14 cellular contexts compared by ENCODE assay signal in genomic region chr1:67367370-67368345, GRCh38. TPM values are rescaled to one million over a fixed set of nuclear protein-coding genes. Genes with fewer than 3 reads are reported as not detected.
DNase-seq lines count a peak whose midpoint lies in the region; ATAC-seq, FAIRE-seq and TF ChIP-seq lines count a peak whose summit lies in the region.
"Had no signal": no experiment of that assay in that cellular context is flagged by ENCODE, and none has a peak within 500 bp of the region (broad histone marks: within the 10 kb centered on the region; RNA-seq: fewer than 3 reads in every experiment).

No MANE protein-coding gene starts in this region.

- no peak overlapping the region for H3K9ac ChIP-seq in K562 (ENCODE audit: insufficient read depth in 1 of 2, low read depth in 2 of 2, low read length in 2 of 2)
- no peak overlapping the region for H3K9ac ChIP-seq in mesenchymal stem cell (ENCODE audit: low read length)

- H3K27ac ChIP-seq in K562 (ENCODE audit: extremely low read depth, low read depth, low read length) (no peak overlapping the region), mesenchymal stem cell (ENCODE audit: low read length, poor library complexity, severe bottlenecking) (no peak overlapping the region), lower lobe of right lung (no peak overlapping the region)

- H3K27me3 ChIP-seq in K562 (ENCODE audit: control insufficient read depth in 2 of 2, insufficient read depth in 2 of 2, low read length in 2 of 2) (no peaks in the 10 kb centered on the region), mesenchymal stem cell (ENCODE audit: control insufficient read depth in 1 of 2, insufficient read depth in 1 of 2, low read length in 2 of 2) (no peaks in the 10 kb centered on the region), lower lobe of right lung (ENCODE audit: low read depth) (no peaks in the 10 kb centered on the region)
- H3K27me3 ChIP-seq: MG63 had no signal

- H4K8ac ChIP-seq in mesenchymal stem cell (ENCODE audit: low read length), result no peak overlapping the region

- FAIRE-seq in K562 (lab: Jason Lieb, UNC), result peak; percentile 90
- no peak for FAIRE-seq in GM12892 (lab: Jason Lieb, UNC)

- no peak overlapping the region for H3K18ac ChIP-seq in mesenchymal stem cell (ENCODE audit: low read depth in 1 of 2, low read length in 2 of 2)

- no peaks in the 10 kb centered on the region for H3K79me1 ChIP-seq in mesenchymal stem cell (replicated peaks; ENCODE audit: low read length, poor library complexity, severe bottlenecking)

- no peak overlapping the region for H4K91ac ChIP-seq in mesenchymal stem cell (ENCODE audit: low read length)

- TF ChIP-seq RAD21 in K562 (CRISPR knock-in tag; conservative IDR thresholded peaks at IDR 0.05 in 1 of 2, IDR thresholded peaks at IDR 0.05 in 1 of 2), result no peak

- no peaks in the 10 kb centered on the region for H3K36me3 ChIP-seq in K562 (ENCODE audit: control insufficient read depth, insufficient read depth, low read length)
- H3K36me3 ChIP-seq in mesenchymal stem cell (ENCODE audit: control insufficient read depth in 1 of 2, insufficient read depth in 2 of 2, low read depth in 1 of 2, low read length in 2 of 2), result no peaks in the 10 kb centered on the region
- H3K36me3 ChIP-seq in lower lobe of right lung, result no peaks in the 10 kb centered on the region
- H3K36me3 ChIP-seq: MG63 had no signal

- H3K4me2 ChIP-seq in K562 (ENCODE audit: insufficient read depth, low read length) (no peak overlapping the region), mesenchymal stem cell (ENCODE audit: low read length, poor library complexity, severe bottlenecking) (no peak overlapping the region)

- 18% methylated on average over 7 of the region's 8 CpGs for WGBS in K562 (ENCODE audit: insufficient coverage, low coverage, missing lambda C conversion rate)
- WGBS in mesenchymal stem cell, result 83% methylated on average over 7 of the region's 8 CpGs

- H2BK12ac ChIP-seq in mesenchymal stem cell (ENCODE audit: low read length in 2 of 2), result no peak overlapping the region

- BruUV-seq in K562 (replicated peaks; lab: Mats Ljungman, UMichigan), result no TSS peak

- no peak overlapping the region for H3K4me3 ChIP-seq in K562
- H3K4me3 ChIP-seq in mesenchymal stem cell (ENCODE audit: insufficient read depth in 1 of 2, low read depth in 1 of 2, low read length in 2 of 2), result no peak overlapping the region
- no peak overlapping the region for H3K4me3 ChIP-seq in lower lobe of right lung
- H3K4me3 ChIP-seq: MG63 had no signal

- DNase-seq in EH (ENCODE audit: low read depth), result peak; percentile 42
- DNase-seq in NCI-H146 treated with DMSO at 0.1 percent for 48 hours (lab: John Stamatoyannopoulos, UW; ENCODE audit: unreplicated experiment), result peak; percentile 28
- peak; percentile 23 to 73 (median 36) for DNase-seq in K562 (ENCODE audit: extremely low read depth in 1 of 4, low spot score in 3 of 4)
- DNase-seq in mesenchymal stem cell, result peak; percentile 17
- DNase-seq in lower lobe of right lung, result no peak
- DNase-seq in GM12892 (ENCODE audit: insufficient read length), result no peak
- no peak for DNase-seq in AG20443 (ENCODE audit: low spot score)
- DNase-seq: activated CD4-positive, alpha-beta T cell treated with anti-CD3 and anti-CD28 coated beads, Interleukin-2, amount 50 U/mL, for 1 hour; cortex of kidney; H7; MG63; midbrain; stimulated activated CD4-positive, alpha-beta T cell treated with anti-CD3 and anti-CD28 coated beads, Interleukin-4, amount 100 ng/mL, for 24 hours had no signal

- TF ChIP-seq CTCF in K562 (IDR thresholded peaks at IDR 0.05 in 2 of 3, conservative IDR thresholded peaks at IDR 0.05 in 1 of 3; ENCODE audit: insufficient read depth in 2 of 3, low read depth in 1 of 3, low read length in 3 of 3), result peak in 1 of 3 experiments; percentile 16; a peak in 1 of 6 replicates
- no peak for TF ChIP-seq CTCF in lower lobe of right lung (IDR thresholded peaks at IDR 0.05)

- intact Hi-C loops in K562 (cut with micrococcal nuclease), result no loop called here
- intact Hi-C loops in lower lobe of right lung (cut with DNase I), result no loop called here

- no peaks in the 10 kb centered on the region for H4K20me1 ChIP-seq in K562 (replicated peaks; ENCODE audit: control insufficient read depth, insufficient read depth, low read length)

- in situ Hi-C loops in K562 (cut with MboI), result no loop called here

- H2BK120ac ChIP-seq in mesenchymal stem cell (ENCODE audit: low read depth, low read length), result no peak overlapping the region

- H2AK5ac ChIP-seq in mesenchymal stem cell (ENCODE audit: low read length, severe bottlenecking), result no peak overlapping the region

- H3K4ac ChIP-seq in mesenchymal stem cell (ENCODE audit: low read depth in 1 of 2, low read length in 2 of 2), result no peak overlapping the region

- H2AFZ ChIP-seq in K562 (ENCODE audit: low read depth, low read length) (no peak overlapping the region), mesenchymal stem cell (ENCODE audit: low read depth, low read length) (no peak overlapping the region)

- TF ChIP-seq POLR2A in K562 (conservative IDR thresholded peaks at IDR 0.05) (no peak), GM12892 (IDR thresholded peaks at IDR 0.05; ENCODE audit: low read depth, low read length) (no peak)

- no peak overlapping the region for H3K14ac ChIP-seq in mesenchymal stem cell (ENCODE audit: low read length in 2 of 2)

- no peak overlapping the region for H2BK5ac ChIP-seq in mesenchymal stem cell (ENCODE audit: low read depth, low read length, poor library complexity, severe bottlenecking)

- ATAC-seq in K562, result peak; percentile 74
- ATAC-seq in lower lobe of right lung, result no peak
- no peak for ATAC-seq in HG02852 (IDR thresholded peaks at IDR 0.05; ENCODE audit: unreplicated experiment)

- no peaks in the 10 kb centered on the region; a peak in 1 of 5 replicates for H3K4me1 ChIP-seq in K562 (replicated peaks in 1 of 2; ENCODE audit: control insufficient read depth in 2 of 2, insufficient read depth in 2 of 2, low read length in 2 of 2)
- H3K4me1 ChIP-seq in mesenchymal stem cell (ENCODE audit: control insufficient read depth, insufficient read depth, low read depth, low read length), result no peaks in the 10 kb centered on the region
- H3K4me1 ChIP-seq in lower lobe of right lung, result no peaks in the 10 kb centered on the region

- POLR2A ChIA-PET in K562 (lab: Yijun Ruan, JAX), result interaction anchor here (1.0 to 1.3 kb wide), 2 partner anchors 10 to 11 kb away, joined by 4 to 7 read pairs; no protein-coding TSS in a partner anchor

- H3K9me3 ChIP-seq in K562 (replicated peaks; ENCODE audit: control insufficient read depth, insufficient read depth, low read depth, low read length) (no peaks in the 10 kb centered on the region), mesenchymal stem cell (ENCODE audit: control insufficient read depth, low read length) (no peaks in the 10 kb centered on the region), lower lobe of right lung (no peaks in the 10 kb centered on the region)
- H3K9me3 ChIP-seq: MG63 had no signal

- H2BK15ac ChIP-seq in mesenchymal stem cell (ENCODE audit: low read depth, poor library complexity, severe bottlenecking), result no peak overlapping the region

- H3K79me2 ChIP-seq in K562 (ENCODE audit: control insufficient read depth, insufficient read depth, low read length), result no peaks in the 10 kb centered on the region

- no peak for TF ChIP-seq EP300 in K562 (IDR thresholded peaks at IDR 0.05; ENCODE audit: low read length)

- no peaks in the 10 kb centered on the region for H3K9me1 ChIP-seq in K562 (ENCODE audit: control insufficient read depth, insufficient read depth, low read length)

- H3K23ac ChIP-seq in mesenchymal stem cell (ENCODE audit: low read length in 2 of 2), result no peak overlapping the region

- CTCF ChIA-PET in K562 (lab: Yijun Ruan, JAX; ENCODE audit: low intra/inter-chr PET ratio), result interaction anchor here (0.6 kb wide), 1 partner anchor 132 kb away, joined by 3 read pairs; no protein-coding TSS in a partner anchor

TF ChIP-seq in K562, 482 proteins besides CTCF, POLR2A, EP300 and RAD21 (continues in another document):
- TF ChIP-seq ZNF655 (CRISPR knock-in tag; IDR thresholded peaks at IDR 0.05) (no peak), HDAC2 (IDR thresholded peaks at IDR 0.05) (no peak), GTF2E2 (tag; IDR thresholded peaks at IDR 0.05) (no peak)

RNA-seq across cellular contexts. Expression of gene IL12RB2, which starts 60.0 kb away (rescaled TPM):
- total RNA-seq in K562 (2011; cell fraction: chromatin; rRNA removed; ENCODE audit: low replicate concordance), result 1.5 and 5.3 TPM in 2 replicates
- 0.50 and 1.2 TPM in 2 replicates for total RNA-seq in K562 (2011; cell fraction: nucleolus; rRNA removed)
- 0.95 and 2.4 TPM in 2 replicates for total RNA-seq in K562 (2011; cell fraction: nucleoplasm; rRNA removed)
- total RNA-seq in K562 (2014; rRNA removed), result 0.73 and 1.5 TPM in 2 replicates
- total RNA-seq in K562 (2014; rRNA removed; fragmentation: Illumina TruSeq; extraction: Trizol), result 2.9 and 3.3 TPM in 2 replicates
- total RNA-seq in K562 (2015; rRNA removed; fragmentation: Illumina TruSeq; extraction: Trizol), result 3.3 and 3.8 TPM in 2 replicates
- total RNA-seq in K562 (2021), result 1.9 and 2.5 TPM in 2 replicates
- polyA plus RNA-seq in K562 (2011; rRNA removed), result 0.39 and 5.4 TPM in 2 replicates
- 0.10 and 2.6 TPM in 2 replicates for polyA plus RNA-seq in K562 (2011; cell fraction: cytosol; rRNA removed)
- 0.41 and 6.1 TPM in 2 replicates for polyA plus RNA-seq in K562 (2011; cell fraction: nucleus; rRNA removed)
- polyA plus RNA-seq in K562 (2012), result 1.2 and 2.6 TPM in 2 replicates
- 2.3 and 2.6 TPM in 2 replicates for polyA plus RNA-seq in K562 (2014; fragmentation: Illumina TruSeq; extraction: Trizol)
- 1 to 10 TPM in 1 of 2 experiments, under 1 TPM in 1; 0.45 to 1.1 TPM for polyA plus RNA-seq in K562 (2014; fragmentation: Nextera tagmentation; extraction: Ambion mirVana)
- 2.3 and 2.8 TPM in 2 replicates for polyA plus RNA-seq in K562 (2014; rRNA removed)
- polyA minus RNA-seq in K562 (2011; rRNA and poly(A)+ RNA removed), result 0.46 and 10.9 TPM in 2 replicates
- polyA minus RNA-seq in K562 (2011; cell fraction: cytosol; rRNA and poly(A)+ RNA removed), result 2.9 TPM in 1 of 2 replicates, not detected in the other
- polyA minus RNA-seq in K562 (2011; cell fraction: nucleus; rRNA and poly(A)+ RNA removed), result 0.27 and 7.2 TPM in 2 replicates
- polyA plus RNA-seq in mesenchymal stem cell (2013, experiment 1 of 2), result not detected
- polyA plus RNA-seq in mesenchymal stem cell (2013, experiment 2 of 2), result not detected
- total RNA-seq in lower lobe of right lung, result 1.3 TPM
- 0.51 TPM for polyA plus RNA-seq in GM12892 (2012; ENCODE audit: missing spikeins)

Comparison
In these comparisons a context has a peak if more than half of its experiments do, and no peak if none do; other contexts are left out.
1. DNase-seq: peak in EH (single experiment), NCI-H146 treated with DMSO at 0.1 percent for 48 hours (single experiment), K562 (4 of 4) and mesenchymal stem cell (single experiment); none in lower lobe of right lung (single experiment), GM12892 (single experiment) and AG20443 (single experiment).